In the genomic region with DNA sequence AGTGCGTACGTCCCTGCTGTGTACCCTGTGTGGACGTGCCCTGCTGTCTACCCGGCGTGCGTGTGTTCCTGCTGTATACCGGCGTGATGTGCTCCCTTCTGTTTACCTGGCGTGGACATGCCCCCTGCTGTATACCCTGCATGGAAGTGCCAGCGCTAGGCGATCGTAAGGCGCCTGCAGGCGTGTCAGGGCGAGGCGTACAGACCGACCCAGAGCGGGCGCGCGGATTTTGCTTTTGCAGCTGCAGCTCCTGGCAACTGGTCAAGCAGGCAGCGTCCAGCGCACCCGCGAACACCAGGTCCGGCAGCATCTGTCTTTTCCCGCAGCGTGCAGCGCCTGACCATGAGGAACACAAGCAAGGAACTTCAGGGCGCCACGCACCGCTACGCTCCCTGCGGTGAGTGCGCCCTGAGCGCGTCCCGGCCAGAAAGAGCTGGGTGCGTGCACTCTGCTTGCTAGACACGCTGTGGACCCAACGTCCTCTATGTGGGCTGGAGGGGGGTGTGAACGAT, we compare ENCODE assay signal across 7 cellular contexts. TPM values are rescaled to one million over a fixed set of nuclear protein-coding genes. Genes with fewer than 3 reads are reported as not detected.
DNase-seq lines count a peak whose midpoint lies in the region; ATAC-seq, FAIRE-seq and TF ChIP-seq lines count a peak whose summit lies in the region.

No MANE protein-coding gene starts in this region.

- no peaks in the 10 kb centered on the region for H3K4me1 ChIP-seq in MM.1S (ENCODE audit: low read length)
- H3K4me1 ChIP-seq in mesendoderm (ENCODE audit: control insufficient read depth, low read depth, low read length) = peaks cover 4% of the 10 kb centered on the region

- H3K27ac ChIP-seq in MM.1S (ENCODE audit: low read length) (no peak overlapping the region), mesendoderm (ENCODE audit: low read depth, low read length) (no peak overlapping the region)

- H2BK5ac ChIP-seq in mesendoderm (ENCODE audit: low read length) = no peak overlapping the region

- peak overlapping the region; percentile 36; the same call in 1 of the 2 replicates for H3K9ac ChIP-seq in MM.1S (ENCODE audit: low read length)
- H3K9ac ChIP-seq in mesendoderm (ENCODE audit: low read length) = peak overlapping the region; percentile 28

- no peak overlapping the region for H2BK120ac ChIP-seq in mesendoderm (ENCODE audit: low read depth, low read length)

- peak overlapping the region; percentile 67 for H3K4me3 ChIP-seq in MM.1S (ENCODE audit: low read length)
- H3K4me3 ChIP-seq in mesendoderm (ENCODE audit: low read length) = peak overlapping the region; percentile 57

- peak overlapping the region; percentile 74 for H3K56ac ChIP-seq in mesendoderm (ENCODE audit: low read length)

- no peak for DNase-seq in MM.1S
- peak; percentile 60 for DNase-seq in dermis blood vessel endothelial cell
- peak; percentile 28 for DNase-seq in mesendoderm
- DNase-seq in urothelium cell line (ENCODE audit: low spot score) = no peak

- H3K9me2 ChIP-seq in MM.1S (replicated peaks; ENCODE audit: insufficient read depth, low read length) = no peaks in the 10 kb centered on the region

- H3K36me3 ChIP-seq in MM.1S (replicated peaks; ENCODE audit: insufficient read depth, low read length) (no peaks in the 10 kb centered on the region), mesendoderm (ENCODE audit: control insufficient read depth, insufficient read depth, low read length) (no peaks in the 10 kb centered on the region)

- no peak overlapping the region for H2AK5ac ChIP-seq in mesendoderm (ENCODE audit: low read length)

- no peak for TF ChIP-seq CTCF in MM.1S (IDR thresholded peaks at IDR 0.05; ENCODE audit: low read length)

- no peaks in the 10 kb centered on the region for H3K9me3 ChIP-seq in MM.1S (replicated peaks; ENCODE audit: insufficient read depth, low read length)

- peak; percentile 82 for FAIRE-seq in urothelium cell line (lab: Jason Lieb, UNC)

- H3K4ac ChIP-seq in mesendoderm (ENCODE audit: low read depth, low read length) = no peak overlapping the region

- H4K20me1 ChIP-seq in MM.1S (ENCODE audit: insufficient read depth, low read length) = no peaks in the 10 kb centered on the region

- H2BK15ac ChIP-seq in mesendoderm (replicated peaks; ENCODE audit: low read depth) = no peak overlapping the region

- H3K4me2 ChIP-seq in MM.1S (ENCODE audit: low read depth, low read length) (peak overlapping the region; percentile 93), mesendoderm (ENCODE audit: low read length) (peak overlapping the region; percentile 97)

- H3K79me2 ChIP-seq in MM.1S (ENCODE audit: low read length) (no peaks in the 10 kb centered on the region), mesendoderm (ENCODE audit: control insufficient read depth, insufficient read depth, low read length) (no peaks in the 10 kb centered on the region)

- no CpG with 5 or more reads among the region's 42 CpGs for WGBS in mesendoderm (ENCODE audit: extremely low coverage, insufficient coverage, low lambda C conversion rate)

- peak overlapping the region; percentile 83 for H2AFZ ChIP-seq in MM.1S (ENCODE audit: low read length)

- no peaks in the 10 kb centered on the region for H3K79me1 ChIP-seq in mesendoderm (ENCODE audit: low read length)

- H3K27me3 ChIP-seq in MM.1S (replicated peaks; ENCODE audit: insufficient read depth, low read length) (peaks cover 9% of the 10 kb centered on the region; the same call in 1 of the 2 replicates), mesendoderm (ENCODE audit: insufficient read depth, low read length, poor library complexity) (peaks cover 4% of the 10 kb centered on the region)

- no peaks in the 10 kb centered on the region for H3F3A ChIP-seq in MM.1S (ENCODE audit: insufficient read depth, low read length)

- H4K8ac ChIP-seq in mesendoderm (ENCODE audit: low read depth, low read length) = no peak overlapping the region

- ATAC-seq in GM18505 (IDR thresholded peaks at IDR 0.05; ENCODE audit: unreplicated experiment) (peak; percentile 1), HG02798 (IDR thresholded peaks at IDR 0.05; ENCODE audit: poor library complexity, unreplicated experiment) (no peak), GM18861 (IDR thresholded peaks at IDR 0.05; ENCODE audit: unreplicated experiment) (no peak)

- TF ChIP-seq POLR2A in GM18505 (IDR thresholded peaks at IDR 0.05; ENCODE audit: borderline replicate concordance, extremely low read depth, insufficient read depth, insufficient read length) = no peak

- no peak overlapping the region for H3K23ac ChIP-seq in mesendoderm (ENCODE audit: low read length)

- H4K5ac ChIP-seq in mesendoderm (ENCODE audit: low read length) = no peak overlapping the region

- H3K18ac ChIP-seq in mesendoderm (ENCODE audit: low read length) = no peak overlapping the region

RNA-seq across cellular contexts. Expression of a gene that starts 0.7 kb away (rescaled TPM):
- not detected in 2 replicates for total RNA-seq in dermis blood vessel endothelial cell
- polyA plus RNA-seq in mesendoderm (2013, experiment 1 of 2) = 0.20 TPM
- polyA plus RNA-seq in mesendoderm (2013, experiment 2 of 2) = 0.22 TPM

RNA-seq across cellular contexts. Expression of a gene that starts 7.1 kb away (rescaled TPM):
- total RNA-seq in dermis blood vessel endothelial cell = not detected in 2 replicates
- polyA plus RNA-seq in mesendoderm (2013, experiment 1 of 2) = 0.13 TPM
- 0.10 TPM for polyA plus RNA-seq in mesendoderm (2013, experiment 2 of 2)

RNA-seq across cellular contexts. Expression of a gene that starts 53.0 kb away (rescaled TPM):
- total RNA-seq in dermis blood vessel endothelial cell = 13.2 and 30.3 TPM in 2 replicates
- polyA plus RNA-seq in mesendoderm (2013, experiment 1 of 2) = 28.8 TPM
- 31.4 TPM for polyA plus RNA-seq in mesendoderm (2013, experiment 2 of 2)

RNA-seq across cellular contexts. Expression of a gene that starts 56.6 kb away (rescaled TPM):
- 16.8 and 24.5 TPM in 2 replicates for total RNA-seq in dermis blood vessel endothelial cell
- polyA plus RNA-seq in mesendoderm (2013, experiment 1 of 2) = 24.9 TPM
- 25.9 TPM for polyA plus RNA-seq in mesendoderm (2013, experiment 2 of 2)

Comparison
In these comparisons a context has a peak if more than half of its experiments do, and no peak if none do; other contexts are left out.
1. DNase-seq: peak in dermis blood vessel endothelial cell (single experiment) and mesendoderm (single experiment); none in MM.1S (single experiment) and urothelium cell line (single experiment).